8 cellular contexts compared by ENCODE assay signal in the genomic region with DNA sequence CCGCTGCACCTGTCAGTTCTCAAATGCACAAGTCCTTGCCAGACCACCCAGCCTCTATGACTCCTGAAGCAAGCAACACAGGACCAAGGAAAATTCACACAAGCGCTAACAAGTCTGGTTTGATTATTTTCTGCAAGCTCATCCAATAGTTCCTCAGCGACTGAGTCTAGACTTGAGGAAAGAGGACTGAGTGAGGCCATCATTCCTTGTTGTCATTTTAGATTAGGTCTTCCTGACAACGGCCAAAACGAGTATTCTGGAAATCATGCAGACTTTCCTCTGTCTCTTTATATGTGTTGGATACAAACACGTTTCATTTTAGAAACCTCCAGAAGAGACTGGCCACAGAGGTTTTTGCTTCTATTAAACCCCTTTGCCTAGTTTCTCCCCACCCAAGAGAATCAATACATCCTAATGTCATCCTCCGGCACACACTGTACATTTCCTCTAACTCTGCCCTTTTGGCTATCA. TPM values are rescaled to one million over a fixed set of nuclear protein-coding genes. Genes with fewer than 3 reads are reported as not detected.
A peak's percentile ranks its signal among the peaks of the same experiment; 100 is the strongest.
DNase-seq lines count a peak whose midpoint lies in the region; TF ChIP-seq lines count a peak whose summit lies in the region.

No MANE protein-coding gene starts in this region.

- TF ChIP-seq CTCF in BJ (IDR thresholded peaks at IDR 0.05; ENCODE audit: insufficient read depth, low read depth, low read length) (no peak), spleen (IDR thresholded peaks at IDR 0.05 in 8 of 11, conservative IDR thresholded peaks at IDR 0.05 in 3 of 11) (no peak), GM13977 (IDR thresholded peaks at IDR 0.05; ENCODE audit: extremely low read depth, insufficient read depth, missing control alignments) (no peak)

- peaks cover 56% of the 10 kb centered on the region for H3K4me1 Mint-ChIP-seq in activated naive CD8-positive, alpha-beta T cell (ENCODE audit: low read depth)

- no peaks in the 10 kb centered on the region for H3K27me3 Mint-ChIP-seq in activated naive CD8-positive, alpha-beta T cell

- DNase-seq in BJ (ENCODE audit: low read depth) (no peak), HT-29 (ENCODE audit: low spot score) (peak; percentile 66), iPS DF 6.9 (ENCODE audit: low read depth, low spot score) (no peak), spleen (no peak), anterior cingulate cortex (lab: John Stamatoyannopoulos, UW) (no peak), GM13977 (ENCODE audit: low spot score) (no peak)
- no peak for DNase-seq in activated CD8-positive, alpha-beta memory T cell treated with anti-CD3 and anti-CD28 coated beads for 24 hours

- peak overlapping the region; percentile 83 for H3K4me3 ChIP-seq in BJ (ENCODE audit: low read depth, low read length)
- peak overlapping the region; percentile 54 for H3K4me3 ChIP-seq in iPS DF 6.9 (ENCODE audit: low read length)
- peak overlapping the region; percentile 63 to 98 (median 84) for H3K4me3 ChIP-seq in spleen

- intact Hi-C loops in spleen (cut with DNase I; ENCODE audit: low total_unique reads): loop anchor here (10.0 kb wide), 1 partner anchor 52 kb away; a partner anchor contains a TSS

- POLR2A ChIA-PET in BJ (lab: Charles Lee): no interaction called here

- H3K4me1 ChIP-seq in iPS DF 6.9 (ENCODE audit: control insufficient read depth, insufficient read depth, low read length) (no peaks in the 10 kb centered on the region), spleen (peaks cover 25 to 87% (median 68%) of the 10 kb centered on the region in 6 donors)

- H3K9me3 ChIP-seq in iPS DF 6.9 (ENCODE audit: control insufficient read depth, insufficient read depth, low read length) (no peaks in the 10 kb centered on the region), spleen (no peaks in the 10 kb centered on the region)

- no CpG with 5 or more reads among the region's 7 CpGs for WGBS in iPS DF 6.9 (ENCODE audit: insufficient coverage, insufficient read length)
- 4 to 5% (median 5%) methylated on average over 7 of the region's 7 CpGs for WGBS in spleen, 5 donors

- in situ Hi-C loops in GM13977 (cut with MboI; ENCODE audit: low pct_unique_long_range_greater_than_20kb, low sequenced_read_pairs, unreplicated experiment): no loop called here

- peak overlapping the region; percentile 100 for H3K27ac Mint-ChIP-seq in activated naive CD8-positive, alpha-beta T cell

- peak overlapping the region; percentile 97 for H3K4me3 Mint-ChIP-seq in activated naive CD8-positive, alpha-beta T cell

- TF ChIP-seq POLR2A in spleen (IDR thresholded peaks at IDR 0.05): no peak

- H3K36me3 ChIP-seq in BJ (ENCODE audit: control insufficient read depth, insufficient read depth, low read length): peaks cover under 1% of the 10 kb centered on the region; the same call in 1 of the 2 replicates
- no peaks in the 10 kb centered on the region for H3K36me3 ChIP-seq in iPS DF 6.9 (ENCODE audit: control insufficient read depth, insufficient read depth, low read length)
- peaks cover 0 to 31% (median 0%) of the 10 kb centered on the region in 6 donors for H3K36me3 ChIP-seq in spleen

- H3K9me3 Mint-ChIP-seq in activated naive CD8-positive, alpha-beta T cell (ENCODE audit: low read depth): no peaks in the 10 kb centered on the region

- no peak overlapping the region for H3K27ac ChIP-seq in iPS DF 6.9 (ENCODE audit: low read length)
- H3K27ac ChIP-seq in spleen: peak overlapping the region; percentile 96 to 99 (median 98)

- H3K27me3 ChIP-seq in BJ (ENCODE audit: control insufficient read depth, insufficient read depth, low read length) (no peaks in the 10 kb centered on the region), iPS DF 6.9 (ENCODE audit: control insufficient read depth, insufficient read depth, low read length) (no peaks in the 10 kb centered on the region), spleen (replicated peaks in 1 of 7) (no peaks in the 10 kb centered on the region)

- peaks cover 7% of the 10 kb centered on the region for H3K36me3 Mint-ChIP-seq in activated naive CD8-positive, alpha-beta T cell

- CTCF ChIA-PET in BJ (lab: Yijun Ruan, JAX): interaction anchor here (2.9 kb wide), 1 partner anchor 56 kb away, joined by 9 read pairs; no protein-coding TSS in a partner anchor

RNA-seq across cellular contexts. Expression of a gene that starts 0.6 kb away (rescaled TPM):
- polyA plus RNA-seq in BJ (2011; rRNA removed) (31.4 and 55.3 TPM in 2 replicates), spleen (10 to 100 TPM in 2 of 3 donors, 1 to 10 TPM in 1; 8.9 to 15.7 (median 13.1) TPM)
- polyA minus RNA-seq in BJ (2011; rRNA and poly(A)+ RNA removed): 15.1 and 21.1 TPM in 2 replicates
- total RNA-seq in HT-29 (2014; rRNA removed; shearing (Covaris generic)): 54.3 and 56.8 TPM in 2 replicates
- total RNA-seq in spleen: 10 to 100 TPM; 50.7 to 74.0 (median 63.6) TPM

RNA-seq across cellular contexts. Expression of a gene that starts 1.1 kb away (rescaled TPM):
- polyA plus RNA-seq in BJ (2011; rRNA removed) (56.3 and 99.3 TPM in 2 replicates), spleen (10 to 100 TPM; 45.0 to 70.5 (median 61.8) TPM)
- polyA minus RNA-seq in BJ (2011; rRNA and poly(A)+ RNA removed): 35.2 and 35.4 TPM in 2 replicates
- 42.3 and 45.3 TPM in 2 replicates for total RNA-seq in HT-29 (2014; rRNA removed; shearing (Covaris generic))
- 100 to 1,000 TPM; 107 to 136 (median 126) TPM for total RNA-seq in spleen

RNA-seq across cellular contexts. Expression of a gene that starts 31.2 kb away (rescaled TPM):
- polyA plus RNA-seq in BJ (2011; rRNA removed) (21.0 and 30.9 TPM in 2 replicates), spleen (10 to 100 TPM; 20.5 to 31.3 (median 26.6) TPM)
- 13.0 and 14.6 TPM in 2 replicates for polyA minus RNA-seq in BJ (2011; rRNA and poly(A)+ RNA removed)
- total RNA-seq in HT-29 (2014; rRNA removed; shearing (Covaris generic)): 5.2 and 6.6 TPM in 2 replicates
- total RNA-seq in spleen: 10 to 100 TPM; 43.9 to 72.0 (median 60.7) TPM

RNA-seq across cellular contexts. Expression of a gene that starts 54.4 kb away (rescaled TPM):
- polyA plus RNA-seq in BJ (2011; rRNA removed): 149 and 151 TPM in 2 replicates
- 75.7 and 136 TPM in 2 replicates for polyA minus RNA-seq in BJ (2011; rRNA and poly(A)+ RNA removed)
- total RNA-seq in HT-29 (2014; rRNA removed; shearing (Covaris generic)): 56.3 and 65.3 TPM in 2 replicates
- total RNA-seq in spleen: 100 to 1,000 TPM in 2 of 7 donors, 10 to 100 TPM in 5; 74.5 to 102 (median 97.2) TPM
- polyA plus RNA-seq in spleen: 100 to 1,000 TPM; 135 to 175 (median 147) TPM

RNA-seq across cellular contexts. Expression of a gene that starts 54.6 kb away (rescaled TPM):
- polyA plus RNA-seq in BJ (2011; rRNA removed) (36.3 and 42.1 TPM in 2 replicates), spleen (10 to 100 TPM; 13.5 to 22.9 (median 16.3) TPM)
- 38.8 and 48.5 TPM in 2 replicates for polyA minus RNA-seq in BJ (2011; rRNA and poly(A)+ RNA removed)
- 35.7 and 41.7 TPM in 2 replicates for total RNA-seq in HT-29 (2014; rRNA removed; shearing (Covaris generic))
- 10 to 100 TPM; 26.1 to 45.7 (median 37.7) TPM for total RNA-seq in spleen
